In genomic region chr2:17000083-17000482, GRCh38 we compare ENCODE assay signal across 16 cellular contexts.
A peak's percentile ranks its signal among the peaks of the same experiment; 100 is the strongest.
DNase-seq lines count a peak whose midpoint lies in the region; ATAC-seq and TF ChIP-seq lines count a peak whose summit lies in the region.
"Had no signal": no experiment of that assay in that cellular context is flagged by ENCODE, and none has a peak within 500 bp of the region (broad histone marks: within the 10 kb centered on the region; RNA-seq: fewer than 3 reads in every experiment).

No MANE protein-coding gene starts in this region.

- H2BK5ac ChIP-seq in mesendoderm (ENCODE audit: low read length), result no peak overlapping the region

- no peaks in the 10 kb centered on the region for H3K79me2 ChIP-seq in mesendoderm (ENCODE audit: control insufficient read depth, insufficient read depth, low read length)

- no peak overlapping the region for H3K56ac ChIP-seq in mesendoderm (ENCODE audit: low read length)

- no peak overlapping the region for H2BK120ac ChIP-seq in mesendoderm (ENCODE audit: low read depth, low read length)

- no CpG with 5 or more reads among the region's 2 CpGs for WGBS in mesendoderm (ENCODE audit: extremely low coverage, insufficient coverage, low lambda C conversion rate)

- no peak overlapping the region for H4K5ac ChIP-seq in mesendoderm (ENCODE audit: low read length)

- no peaks in the 10 kb centered on the region for H3K27me3 ChIP-seq in mesendoderm (ENCODE audit: insufficient read depth, low read length, poor library complexity)
- H3K27me3 ChIP-seq: BLaER1 treated with 17β-estradiol and CSF1 and Interleukin-3, amounts not matched to agents 10 nM and 100 nM had no signal

- no peak overlapping the region for H4K8ac ChIP-seq in mesendoderm (ENCODE audit: low read depth, low read length)

- H3K9ac ChIP-seq in mesendoderm (ENCODE audit: low read length), result no peak overlapping the region
- H3K9ac ChIP-seq: BLaER1 treated with 17β-estradiol and CSF1 and Interleukin-3, amounts not matched to agents 10 nM and 100 nM had no signal

- H3K4me3 ChIP-seq in mesendoderm (ENCODE audit: low read length), result no peak overlapping the region
- H3K4me3 ChIP-seq: BLaER1 treated with 17β-estradiol and CSF1 and Interleukin-3, amounts not matched to agents 10 nM and 100 nM; GM12878 had no signal

- no peak overlapping the region for H3K18ac ChIP-seq in mesendoderm (ENCODE audit: low read length)

- no peaks in the 10 kb centered on the region for H3K79me1 ChIP-seq in mesendoderm (ENCODE audit: low read length)

- H3K4me2 ChIP-seq in mesendoderm (ENCODE audit: low read length), result no peak overlapping the region
- H3K4me2 ChIP-seq: BLaER1 treated with 17β-estradiol and CSF1 and Interleukin-3, amounts not matched to agents 10 nM and 100 nM had no signal

- ATAC-seq in SK-N-SH treated with all-trans-retinoic acid at 6 μM for 48 hours (no peak; the same call in 2 of the 3 replicates), HG03571 (IDR thresholded peaks at IDR 0.05; ENCODE audit: unreplicated experiment) (no peak), HG03045 (IDR thresholded peaks at IDR 0.05; ENCODE audit: unreplicated experiment) (no peak)
- ATAC-seq: CD8-positive, alpha-beta T cell; GM12878 had no signal

- DNase-seq in COR-L47 (lab: John Stamatoyannopoulos, UW), result peak; percentile 7
- peak; percentile 10 for DNase-seq in NCI-H146 treated with DMSO at 0.1 percent for 48 hours (lab: John Stamatoyannopoulos, UW; ENCODE audit: unreplicated experiment)
- DNase-seq in mesendoderm, result peak; percentile 33
- DNase-seq in kidney glomerular epithelial cell (lab: John Stamatoyannopoulos, UW), result no peak
- DNase-seq: 8988T; CD8-positive, alpha-beta T cell; DMS 273 treated with DMSO at 0.1 percent for 48 hours; DMS53; DND-41; EL; H9 had no signal

- H3K27ac ChIP-seq in mesendoderm (ENCODE audit: low read depth, low read length), result no peak overlapping the region
- H3K27ac ChIP-seq: BLaER1 treated with 17β-estradiol and CSF1 and Interleukin-3, amounts not matched to agents 10 nM and 100 nM had no signal

- H3K4ac ChIP-seq in mesendoderm (ENCODE audit: low read depth, low read length), result no peak overlapping the region

- no peak overlapping the region for H3K23ac ChIP-seq in mesendoderm (ENCODE audit: low read length)

- H2AK5ac ChIP-seq in mesendoderm (ENCODE audit: low read length), result no peak overlapping the region

- no peaks in the 10 kb centered on the region for H3K36me3 ChIP-seq in mesendoderm (ENCODE audit: control insufficient read depth, insufficient read depth, low read length)
- H3K36me3 ChIP-seq: BLaER1 treated with 17β-estradiol and CSF1 and Interleukin-3, amounts not matched to agents 10 nM and 100 nM had no signal

- no peaks in the 10 kb centered on the region for H3K4me1 ChIP-seq in mesendoderm (ENCODE audit: control insufficient read depth, low read depth, low read length)

- no peak overlapping the region for H2BK15ac ChIP-seq in mesendoderm (replicated peaks; ENCODE audit: low read depth)

TF ChIP-seq in SK-N-SH treated with all-trans-retinoic acid at 6 μM for 48 hours, 23 proteins besides CTCF, POLR2A, EP300 and RAD21:
- TF ChIP-seq SNAI2 (CRISPR knock-in tag; IDR thresholded peaks at IDR 0.05) (peak; percentile 48; the same call in 1 of the 2 replicates), CSRNP3 (CRISPR knock-in tag; IDR thresholded peaks at IDR 0.05) (no peak), PPARA (CRISPR knock-in tag; IDR thresholded peaks at IDR 0.05; ENCODE audit: borderline replicate concordance) (no peak), CREB5 (CRISPR knock-in tag; IDR thresholded peaks at IDR 0.05; ENCODE audit: low read depth) (no peak; the same call in 1 of the 2 replicates), TSHZ2 (CRISPR knock-in tag; IDR thresholded peaks at IDR 0.05) (peak; percentile 87; the same call in 1 of the 2 replicates), ZC3H10 (CRISPR knock-in tag; IDR thresholded peaks at IDR 0.05) (no peak), TCF4 (CRISPR knock-in tag; IDR thresholded peaks at IDR 0.05; ENCODE audit: borderline replicate concordance) (peak; percentile 98), ZNF8 (CRISPR knock-in tag; IDR thresholded peaks at IDR 0.05) (peak; percentile 21; the same call in 1 of the 2 replicates)
